ENCODE assay signal across 8 cellular contexts in the genomic region with DNA sequence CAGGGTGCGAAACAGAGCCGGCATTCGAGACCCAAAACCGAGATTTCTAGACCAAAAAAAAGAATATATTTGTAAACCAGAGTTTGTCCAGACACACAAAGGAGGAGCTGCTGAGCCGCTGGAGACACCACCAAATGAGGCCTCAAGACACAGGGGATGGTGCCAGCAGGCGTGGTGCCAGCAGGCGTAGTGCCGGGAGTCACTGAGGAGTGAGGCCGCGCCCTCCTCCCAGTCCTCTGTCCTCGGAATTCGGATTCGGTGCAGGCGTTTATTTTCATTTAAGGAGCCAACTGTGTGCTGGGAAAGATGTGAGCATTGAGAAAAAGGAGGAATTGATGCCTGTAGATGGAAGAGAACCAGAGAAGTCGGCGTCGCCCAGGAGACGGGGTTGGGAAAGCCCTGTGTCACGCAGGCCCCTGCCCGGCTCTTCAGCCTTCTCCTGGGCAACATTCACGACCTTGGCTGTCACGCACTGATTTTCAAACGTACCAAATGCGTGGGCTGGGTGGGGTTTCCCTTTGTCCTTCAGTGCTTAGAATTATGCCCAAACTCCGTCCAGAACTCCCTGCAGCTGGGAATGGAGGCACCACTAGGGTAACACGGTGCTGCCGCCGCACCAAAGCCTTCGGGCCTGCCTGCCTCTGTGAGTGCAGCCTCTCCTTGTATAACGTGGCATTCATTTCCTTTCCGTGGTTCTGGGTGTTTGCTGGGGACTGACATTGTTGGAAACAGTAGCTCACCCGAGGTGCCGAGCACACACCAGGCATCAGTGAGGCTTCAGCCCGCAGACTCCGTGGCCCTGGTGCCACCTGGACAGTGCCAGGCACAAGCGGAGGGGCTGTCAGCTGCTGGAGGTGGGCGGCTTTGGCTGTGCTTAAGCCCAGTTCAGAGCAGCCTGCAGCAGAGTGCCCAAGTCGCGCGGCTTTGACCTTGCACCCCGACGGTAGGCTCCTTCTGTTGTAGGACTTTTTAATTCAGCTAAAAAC. TPM values are rescaled to one million over a fixed set of nuclear protein-coding genes. Genes with fewer than 3 reads are reported as not detected.
DNase-seq lines count a peak whose midpoint lies in the region; FAIRE-seq and TF ChIP-seq lines count a peak whose summit lies in the region.
"Had no signal": no experiment of that assay in that cellular context is flagged by ENCODE, and none has a peak within 500 bp of the region (broad histone marks: within the 10 kb centered on the region; RNA-seq: fewer than 3 reads in every experiment).

No MANE protein-coding gene starts in this region.

- no peak overlapping the region for H4K8ac ChIP-seq in mesenchymal stem cell (ENCODE audit: low read length)

- peaks cover 34 to 65% of the 10 kb centered on the region in 2 experiments for H3K36me3 ChIP-seq in mesenchymal stem cell (ENCODE audit: control insufficient read depth in 1 of 2, insufficient read depth in 2 of 2, low read depth in 1 of 2, low read length in 2 of 2)
- H3K36me3 ChIP-seq in tibial artery: peaks cover 0 to 38% (median 14%) of the 10 kb centered on the region in 3 donors

- 93% methylated on average over 42 of the region's 42 CpGs for WGBS in mesenchymal stem cell

- no peak overlapping the region for H2BK15ac ChIP-seq in mesenchymal stem cell (ENCODE audit: low read depth, poor library complexity, severe bottlenecking)

- H3K14ac ChIP-seq in mesenchymal stem cell (ENCODE audit: low read length in 2 of 2): no peak overlapping the region

- no peak overlapping the region for H3K23ac ChIP-seq in mesenchymal stem cell (ENCODE audit: low read length in 2 of 2)

- peak overlapping the region in 1 of 2 experiments; percentile 50 for H3K4me3 ChIP-seq in mesenchymal stem cell (ENCODE audit: insufficient read depth in 1 of 2, low read depth in 1 of 2, low read length in 2 of 2)
- H3K4me3 ChIP-seq in tibial artery: peak overlapping the region in 1 of 2 donors; percentile 19
- H3K4me3 ChIP-seq: SK-N-MC had no signal

- no peak overlapping the region for H2AK5ac ChIP-seq in mesenchymal stem cell (ENCODE audit: low read length, severe bottlenecking)

- H3K9ac ChIP-seq in mesenchymal stem cell (ENCODE audit: low read length): peak overlapping the region; percentile 75

- H2BK5ac ChIP-seq in mesenchymal stem cell (ENCODE audit: low read depth, low read length, poor library complexity, severe bottlenecking): no peak overlapping the region

- H3K18ac ChIP-seq in mesenchymal stem cell (ENCODE audit: low read depth in 1 of 2, low read length in 2 of 2): no peak overlapping the region

- no peak overlapping the region for H2BK12ac ChIP-seq in mesenchymal stem cell (ENCODE audit: low read length in 2 of 2)

- H4K91ac ChIP-seq in mesenchymal stem cell (ENCODE audit: low read length): no peak overlapping the region

- H3K4me1 ChIP-seq in mesenchymal stem cell (ENCODE audit: control insufficient read depth, insufficient read depth, low read depth, low read length) (peaks cover 2% of the 10 kb centered on the region), tibial artery (peaks cover 0 to 40% (median 27%) of the 10 kb centered on the region in 4 donors)

- FAIRE-seq in endometrium (lab: Jason Lieb, UNC): peak; percentile 76

- no peak overlapping the region for H2BK120ac ChIP-seq in mesenchymal stem cell (ENCODE audit: low read depth, low read length)

- DNase-seq in LoVo (ENCODE audit: low spot score) (peak; percentile 2), mesenchymal stem cell (no peak), tibial artery (peak; percentile 97 to 99), SIG-M5 treated with dmso at 0.1 percent for 504 hours (lab: John Stamatoyannopoulos, UW; ENCODE audit: unreplicated experiment) (no peak), DMS53 treated with DMSO at 0.1 percent for 48 hours (lab: John Stamatoyannopoulos, UW; ENCODE audit: unreplicated experiment) (no peak)
- no peak for DNase-seq in stimulated activated CD4-positive, alpha-beta T cell treated with anti-CD3 and anti-CD28 coated beads, Interleukin-15, amount 100 ng/mL, for 24 hours

- H3K27ac ChIP-seq in mesenchymal stem cell (ENCODE audit: low read length, poor library complexity, severe bottlenecking): no peak overlapping the region
- H3K27ac ChIP-seq in tibial artery: peak overlapping the region; percentile 81 to 90
- H3K27ac ChIP-seq: SK-N-MC had no signal

- intact Hi-C loops in tibial artery (cut with DNase I; ENCODE audit: low total_unique reads): no loop called here

- no peak overlapping the region for H2AFZ ChIP-seq in mesenchymal stem cell (ENCODE audit: low read depth, low read length)

- no peaks in the 10 kb centered on the region for H3K9me3 ChIP-seq in mesenchymal stem cell (ENCODE audit: control insufficient read depth, low read length)
- no peaks in the 10 kb centered on the region for H3K9me3 ChIP-seq in tibial artery

- H3K4ac ChIP-seq in mesenchymal stem cell (ENCODE audit: low read depth in 1 of 2, low read length in 2 of 2): no peak overlapping the region

- no peaks in the 10 kb centered on the region for H3K27me3 ChIP-seq in mesenchymal stem cell (ENCODE audit: control insufficient read depth in 1 of 2, insufficient read depth in 1 of 2, low read length in 2 of 2)
- H3K27me3 ChIP-seq in tibial artery: no peaks in the 10 kb centered on the region

- TF ChIP-seq CTCF in tibial artery (IDR thresholded peaks at IDR 0.05): peak in 1 of 2 experiments; percentile 33

- H3K79me1 ChIP-seq in mesenchymal stem cell (replicated peaks; ENCODE audit: low read length, poor library complexity, severe bottlenecking): no peaks in the 10 kb centered on the region

- H3K4me2 ChIP-seq in mesenchymal stem cell (ENCODE audit: low read length, poor library complexity, severe bottlenecking): no peak overlapping the region

RNA-seq across cellular contexts. Expression of a gene that starts 49.0 kb away (rescaled TPM):
- 12.7 TPM for polyA plus RNA-seq in mesenchymal stem cell (2013, experiment 1 of 2)
- 12.0 TPM for polyA plus RNA-seq in mesenchymal stem cell (2013, experiment 2 of 2)

Comparison
In these comparisons a context has a peak if more than half of its experiments do, and no peak if none do; other contexts are left out.
1. DNase-seq: peak in LoVo (single experiment) and tibial artery (2 of 2); none in mesenchymal stem cell (single experiment), SIG-M5 treated with dmso at 0.1 percent for 504 hours (single experiment), stimulated activated CD4-positive, alpha-beta T cell treated with anti-CD3 and anti-CD28 coated beads, Interleukin-15, amount 100 ng/mL, for 24 hours (single experiment) and DMS53 treated with DMSO at 0.1 percent for 48 hours (single experiment).